In genomic region chr1:31063636-31064035, GRCh38 we compare ENCODE assay signal across 8 cellular contexts. TPM values are rescaled to one million over a fixed set of nuclear protein-coding genes. Genes with fewer than 3 reads are reported as not detected.
A peak's percentile ranks its signal among the peaks of the same experiment; 100 is the strongest.
DNase-seq lines count a peak whose midpoint lies in the region; ATAC-seq and TF ChIP-seq lines count a peak whose summit lies in the region.

No MANE protein-coding gene starts in this region.

- H3K27me3 ChIP-seq in SJCRH30, result no peaks in the 10 kb centered on the region
- H3K27me3 ChIP-seq in fibroblast of lung (ENCODE audit: control insufficient read depth, insufficient read depth, low read length), result no peaks in the 10 kb centered on the region

- H3K9ac ChIP-seq in fibroblast of lung (ENCODE audit: insufficient read depth, low read length), result no peak overlapping the region

- peaks cover 67% of the 10 kb centered on the region for H3K79me2 ChIP-seq in fibroblast of lung (ENCODE audit: control insufficient read depth, insufficient read depth, low read length)

- TF ChIP-seq CTCF in fibroblast of lung (conservative IDR thresholded peaks at IDR 0.05 in 1 of 2, IDR thresholded peaks at IDR 0.05 in 1 of 2; ENCODE audit: low read depth in 1 of 2, low read length in 2 of 2) (no peak), retinal pigment epithelial cell (conservative IDR thresholded peaks at IDR 0.05; ENCODE audit: low read depth, low read length) (no peak)

- H2AFZ ChIP-seq in fibroblast of lung (ENCODE audit: low read length), result no peak overlapping the region

- peaks cover 21% of the 10 kb centered on the region for H3K36me3 ChIP-seq in SJCRH30
- peaks cover 6% of the 10 kb centered on the region for H3K36me3 ChIP-seq in fibroblast of lung (ENCODE audit: control insufficient read depth, insufficient read depth, low read length)

- no peak for ATAC-seq in HG02623 (IDR thresholded peaks at IDR 0.05; ENCODE audit: unreplicated experiment)

- peak overlapping the region; percentile 85 for H3K4me2 ChIP-seq in fibroblast of lung (ENCODE audit: extremely low read depth, insufficient read depth, low read length)

- H3K27ac ChIP-seq in SJCRH30 (no peak overlapping the region), fibroblast of lung (ENCODE audit: insufficient read depth, low read length) (no peak overlapping the region)

- H3K4me1 ChIP-seq in SJCRH30, result peaks cover 12% of the 10 kb centered on the region
- H3K4me1 ChIP-seq in fibroblast of lung (ENCODE audit: control insufficient read depth, extremely low read depth, insufficient read depth, low read length), result no peaks in the 10 kb centered on the region

- peaks cover 7% of the 10 kb centered on the region for H4K20me1 ChIP-seq in fibroblast of lung (ENCODE audit: control insufficient read depth, extremely low read depth, insufficient read depth, low read length)

- DNase-seq in NOMO-1 (lab: John Stamatoyannopoulos, UW; ENCODE audit: unreplicated experiment in 2 of 2) (peak; percentile 5 to 35), NOMO-1 treated with DMSO at 0.1 percent for 48 hours (lab: John Stamatoyannopoulos, UW; ENCODE audit: unreplicated experiment) (no peak), SJCRH30 (peak in 1 of 2 experiments; percentile 18), fibroblast of lung (ENCODE audit: low read depth in 2 of 2) (peak in 1 of 2 donors; percentile 54), retinal pigment epithelial cell (ENCODE audit: low read depth) (no peak), activated gamma-delta T cell (lab: John Stamatoyannopoulos, UW) (no peak), NCI-H226 (no peak)

- H3K4me3 ChIP-seq in SJCRH30 (peak overlapping the region; percentile 87), fibroblast of lung (replicated peaks in 1 of 4; ENCODE audit: control extremely low read depth in 1 of 4, insufficient read depth in 1 of 4, low read depth in 3 of 4, low read length in 4 of 4) (peak overlapping the region; percentile 76 to 99 (median 91)), retinal pigment epithelial cell (ENCODE audit: low read length) (peak overlapping the region; percentile 85)

- no peaks in the 10 kb centered on the region for H3K9me3 ChIP-seq in SJCRH30 (replicated peaks)
- no peaks in the 10 kb centered on the region for H3K9me3 ChIP-seq in fibroblast of lung (ENCODE audit: control insufficient read depth, insufficient read depth, low read depth, low read length)

RNA-seq across cellular contexts. Expression of gene PUM1, which starts 1.9 kb away (rescaled TPM):
- 99.1 and 99.7 TPM in 2 replicates for total RNA-seq in SJCRH30 (2014; rRNA removed; shearing (Covaris generic))
- total RNA-seq in fibroblast of lung, result 55.2 and 59.3 TPM in 2 replicates
- 70.5 and 83.1 TPM in 2 replicates for polyA plus RNA-seq in fibroblast of lung
- polyA plus RNA-seq in fibroblast of lung (2012), result 37.4 and 52.3 TPM in 2 replicates
- polyA minus RNA-seq in fibroblast of lung (ENCODE audit: low replicate concordance), result 319 and 401 TPM in 2 replicates

Comparison
In these comparisons a context has a peak if more than half of its experiments do, and no peak if none do; other contexts are left out.
1. DNase-seq: peak in NOMO-1 (2 of 2); none in NOMO-1 treated with DMSO at 0.1 percent for 48 hours (single experiment), retinal pigment epithelial cell (single experiment), activated gamma-delta T cell (single experiment) and NCI-H226 (single experiment).
2. Peak in every context shown above with its lines, with median percentiles within 50 percentile points of each other: H3K4me3 ChIP-seq.